1 cellular context compared by ENCODE assay signal in the genomic region with DNA sequence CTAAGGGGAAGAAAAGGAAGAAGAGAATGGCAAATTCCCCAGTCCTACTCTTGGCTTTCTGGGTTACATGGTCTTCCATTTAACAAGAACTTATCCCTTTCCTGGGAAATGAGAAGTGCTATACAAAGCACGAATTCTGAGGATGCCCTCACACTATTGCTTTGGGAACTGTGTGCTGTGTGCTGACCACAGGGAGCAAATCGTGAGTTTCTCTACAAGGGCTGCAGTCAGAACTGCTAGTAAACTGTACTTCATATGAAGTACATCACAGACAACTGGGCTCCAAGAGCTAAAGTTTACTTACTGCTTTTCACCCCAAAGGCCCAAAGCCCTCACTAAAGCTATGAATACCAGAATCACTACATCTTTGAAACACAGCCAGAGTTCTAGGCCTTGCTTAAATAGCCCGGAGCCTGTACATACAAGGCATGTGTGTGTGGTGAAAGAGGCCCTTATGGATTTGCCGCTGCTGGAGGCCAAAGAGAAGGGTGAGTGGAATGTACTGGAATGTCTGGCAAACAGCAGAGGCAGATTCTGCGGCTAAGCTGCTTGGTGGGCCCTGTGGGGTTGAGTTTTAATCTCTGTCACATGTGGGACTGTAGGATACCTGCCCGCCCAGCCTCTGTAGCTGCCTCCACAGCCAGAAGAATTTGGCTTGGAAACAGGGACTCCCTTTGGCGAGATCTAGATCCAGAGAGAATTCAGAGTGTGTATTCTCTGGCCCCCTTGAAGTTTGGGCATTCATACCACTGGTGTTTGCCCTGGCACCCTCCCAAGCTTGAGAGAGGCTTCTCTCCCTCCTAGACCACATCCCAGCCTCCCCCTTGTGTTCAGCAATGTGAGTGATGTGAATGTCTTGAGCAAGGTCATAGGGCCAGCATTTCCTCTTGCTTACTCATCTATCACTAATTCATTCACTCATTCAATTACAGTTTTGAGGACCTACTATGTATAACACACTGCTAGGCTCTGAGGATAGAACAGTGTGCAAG.
TF ChIP-seq lines count a peak whose summit lies in the region.

No MANE protein-coding gene starts in this region.

TF ChIP-seq in HepG2, 621 proteins besides CTCF, POLR2A, EP300 and RAD21:
- TF ChIP-seq CCDC6 (CRISPR knock-in tag; IDR thresholded peaks at IDR 0.05): no peak
- no peak for TF ChIP-seq ERF (CRISPR knock-in tag; IDR thresholded peaks at IDR 0.05)
- TF ChIP-seq, protein P1, sequence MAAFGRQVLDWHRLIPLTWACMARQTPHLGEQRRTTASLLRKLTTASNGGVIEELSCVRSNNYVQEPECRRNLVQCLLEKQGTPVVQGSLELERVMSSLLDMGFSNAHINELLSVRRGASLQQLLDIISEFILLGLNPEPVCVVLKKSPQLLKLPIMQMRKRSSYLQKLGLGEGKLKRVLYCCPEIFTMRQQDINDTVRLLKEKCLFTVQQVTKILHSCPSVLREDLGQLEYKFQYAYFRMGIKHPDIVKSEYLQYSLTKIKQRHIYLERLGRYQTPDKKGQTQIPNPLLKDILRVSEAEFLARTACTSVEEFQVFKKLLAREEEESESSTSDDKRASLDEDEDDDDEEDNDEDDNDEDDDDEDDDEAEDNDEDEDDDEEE (CRISPR knock-in tag; IDR thresholded peaks at IDR 0.05): no peak
